15 cellular contexts compared by ENCODE assay signal in genomic region chr6:106381871-106382270, GRCh38. TPM values are rescaled to one million over a fixed set of nuclear protein-coding genes. Genes with fewer than 3 reads are reported as not detected.
DNase-seq lines count a peak whose midpoint lies in the region; ATAC-seq and TF ChIP-seq lines count a peak whose summit lies in the region.
"Had no signal": no experiment of that assay in that cellular context is flagged by ENCODE, and none has a peak within 500 bp of the region (broad histone marks: within the 10 kb centered on the region; RNA-seq: fewer than 3 reads in every experiment).

No MANE protein-coding gene starts in this region.

- H3K36me3 ChIP-seq in CD4-positive, CD25-positive, alpha-beta regulatory T cell (ENCODE audit: control insufficient read depth, insufficient read depth, low read length), result no peaks in the 10 kb centered on the region
- H3K36me3 ChIP-seq in tibial nerve, result no peaks in the 10 kb centered on the region
- H3K36me3 ChIP-seq: adrenal gland, sigmoid colon had no signal

- POLR2A ChIA-PET in T-cell (lab: Charles Lee), result no interaction called here

- no peak for TF ChIP-seq EP300 in tibial nerve (IDR thresholded peaks at IDR 0.05)

- H3K9me3 ChIP-seq in CD4-positive, CD25-positive, alpha-beta regulatory T cell (ENCODE audit: control insufficient read depth in 2 of 2, low read length in 2 of 2), result no peaks in the 10 kb centered on the region
- no peaks in the 10 kb centered on the region for H3K9me3 ChIP-seq in tibial nerve
- H3K9me3 ChIP-seq: adrenal gland, sigmoid colon had no signal

- H3K27me3 ChIP-seq in CD4-positive, CD25-positive, alpha-beta regulatory T cell (ENCODE audit: control insufficient read depth, insufficient read depth, low read length), result peaks cover 10% of the 10 kb centered on the region
- peaks cover 0 to 3% of the 10 kb centered on the region in 2 donors for H3K27me3 ChIP-seq in tibial nerve
- H3K27me3 ChIP-seq: adrenal gland, sigmoid colon had no signal

- ATAC-seq in CD4-positive, CD25-positive, alpha-beta regulatory T cell (ENCODE audit: low read depth in 2 of 2), result peak; percentile 60 to 77
- peak in 3 of 4 experiments; percentile 42 to 57 (median 43) for ATAC-seq in T-cell (replicated peaks in 1 of 4)
- ATAC-seq: naive thymus-derived CD4-positive, alpha-beta T cell had no signal

- H3K36me3 Mint-ChIP-seq in CD4-positive, CD25-positive, alpha-beta regulatory T cell, result no peaks in the 10 kb centered on the region
- no peaks in the 10 kb centered on the region for H3K36me3 Mint-ChIP-seq in T-cell
- H3K36me3 Mint-ChIP-seq: naive thymus-derived CD4-positive, alpha-beta T cell had no signal

- CTCF ChIA-PET in T-cell (lab: Charles Lee), result interaction anchor here in 1 of 2 donors (1.2 kb wide), 1 partner anchor 25 kb away, joined by 3 read pairs; no protein-coding TSS in a partner anchor

- peaks cover 9% of the 10 kb centered on the region for H3K27me3 Mint-ChIP-seq in CD4-positive, CD25-positive, alpha-beta regulatory T cell
- peaks cover 8 to 14% of the 10 kb centered on the region in 2 donors for H3K27me3 Mint-ChIP-seq in T-cell

- no peak overlapping the region for H3K4me3 Mint-ChIP-seq in CD4-positive, CD25-positive, alpha-beta regulatory T cell
- no peak overlapping the region for H3K4me3 Mint-ChIP-seq in T-cell
- H3K4me3 Mint-ChIP-seq: dendritic cell treated with granulocyte-macrophage colony-stimulating factor and Interleukin-4, amounts not matched to agents 40 ng/mL and 50 ng/mL, for 4 days; naive thymus-derived CD4-positive, alpha-beta T cell had no signal

- 45 to 57% methylated on average over 1 of the region's 1 CpG for WGBS in tibial nerve, 2 donors

- TF ChIP-seq CTCF in tibial nerve (IDR thresholded peaks at IDR 0.05), result no peak

- H3K27ac ChIP-seq in CD4-positive, CD25-positive, alpha-beta regulatory T cell (ENCODE audit: insufficient read depth, low read length, poor library complexity, severe bottlenecking), result no peak overlapping the region
- no peak overlapping the region for H3K27ac ChIP-seq in tibial nerve
- H3K27ac ChIP-seq: adrenal gland, sigmoid colon had no signal

- no peaks in the 10 kb centered on the region for H3K4me1 ChIP-seq in CD4-positive, CD25-positive, alpha-beta regulatory T cell (ENCODE audit: control insufficient read depth, insufficient read depth, low read length, poor library complexity, severe bottlenecking)
- no peaks in the 10 kb centered on the region for H3K4me1 ChIP-seq in tibial nerve
- H3K4me1 ChIP-seq: adrenal gland had no signal

- intact Hi-C loops in posterior cingulate gyrus (cut with DNase I), result no loop called here

- no peak for TF ChIP-seq POLR2A in tibial nerve (IDR thresholded peaks at IDR 0.05)

- no peak overlapping the region for H3K27ac Mint-ChIP-seq in CD4-positive, CD25-positive, alpha-beta regulatory T cell
- H3K27ac Mint-ChIP-seq in T-cell, result no peak overlapping the region
- H3K27ac Mint-ChIP-seq: dendritic cell treated with granulocyte-macrophage colony-stimulating factor and Interleukin-4, amounts not matched to agents 40 ng/mL and 50 ng/mL, for 4 days; naive thymus-derived CD4-positive, alpha-beta T cell had no signal

- H3K9me3 Mint-ChIP-seq in CD4-positive, CD25-positive, alpha-beta regulatory T cell, result no peaks in the 10 kb centered on the region
- no peaks in the 10 kb centered on the region for H3K9me3 Mint-ChIP-seq in T-cell
- H3K9me3 Mint-ChIP-seq: dendritic cell treated with granulocyte-macrophage colony-stimulating factor and Interleukin-4, amounts not matched to agents 40 ng/mL and 50 ng/mL, for 4 days; naive thymus-derived CD4-positive, alpha-beta T cell had no signal

- H3K4me3 ChIP-seq in CD4-positive, CD25-positive, alpha-beta regulatory T cell (ENCODE audit: low read depth, low read length), result no peak overlapping the region
- H3K4me3 ChIP-seq in tibial nerve, result no peak overlapping the region
- H3K4me3 ChIP-seq: adrenal gland, sigmoid colon had no signal

- H3K4me1 Mint-ChIP-seq in CD4-positive, CD25-positive, alpha-beta regulatory T cell, result peaks cover 0 to 2% (median 0%) of the 10 kb centered on the region in 4 donors
- H3K4me1 Mint-ChIP-seq in T-cell, result peaks cover 0 to 8% (median 2%) of the 10 kb centered on the region in 3 donors

- peak in 1 of 3 donors; percentile 68 for DNase-seq in CD4-positive, CD25-positive, alpha-beta regulatory T cell
- DNase-seq in HCEC 1CT (peak; percentile 46), T-cell (no peak), islet precursor cell (peak; percentile 55), GDM1 (lab: John Stamatoyannopoulos, UW) (no peak), posterior cingulate gyrus (no peak), cerebellar nuclear complex (lab: John Stamatoyannopoulos, UW) (no peak), tibial nerve (ENCODE audit: low spot score in 2 of 2) (no peak)
- DNase-seq: adrenal gland, C1 segment of cervical spinal cord, KBM-7, kidney, sigmoid colon had no signal

RNA-seq across cellular contexts. Expression of gene CRYBG1, which starts 21.4 kb away (rescaled TPM):
- 83.8 TPM for total RNA-seq in CD4-positive, CD25-positive, alpha-beta regulatory T cell
- polyA plus RNA-seq in CD4-positive, CD25-positive, alpha-beta regulatory T cell, result 10 to 100 TPM; 16.4 to 20.3 (median 18.2) TPM
- total RNA-seq in T-cell, result 10 to 100 TPM; 26.4 to 50.1 (median 38.0) TPM
- 10 to 100 TPM in 1 of 4 donors, 1 to 10 TPM in 3; 5.9 to 15.3 (median 8.1) TPM for total RNA-seq in tibial nerve

RNA-seq across cellular contexts. Expression of gene ATG5, which starts 56.3 kb away (rescaled TPM):
- total RNA-seq in CD4-positive, CD25-positive, alpha-beta regulatory T cell, result 35.1 TPM
- 10 to 100 TPM; 42.8 to 49.6 (median 47.7) TPM for polyA plus RNA-seq in CD4-positive, CD25-positive, alpha-beta regulatory T cell
- 10 to 100 TPM; 20.4 to 28.7 (median 23.7) TPM for total RNA-seq in T-cell
- 10 to 100 TPM; 25.5 to 39.1 (median 35.7) TPM for total RNA-seq in tibial nerve

Comparison
In these comparisons a context has a peak if more than half of its experiments do, and no peak if none do; other contexts are left out.
1. DNase-seq: peak in HCEC 1CT (single experiment) and islet precursor cell (single experiment); none in T-cell (0 of 34), GDM1 (single experiment), posterior cingulate gyrus (0 of 10), cerebellar nuclear complex (0 of 2) and tibial nerve (0 of 2).